In the genomic region with DNA sequence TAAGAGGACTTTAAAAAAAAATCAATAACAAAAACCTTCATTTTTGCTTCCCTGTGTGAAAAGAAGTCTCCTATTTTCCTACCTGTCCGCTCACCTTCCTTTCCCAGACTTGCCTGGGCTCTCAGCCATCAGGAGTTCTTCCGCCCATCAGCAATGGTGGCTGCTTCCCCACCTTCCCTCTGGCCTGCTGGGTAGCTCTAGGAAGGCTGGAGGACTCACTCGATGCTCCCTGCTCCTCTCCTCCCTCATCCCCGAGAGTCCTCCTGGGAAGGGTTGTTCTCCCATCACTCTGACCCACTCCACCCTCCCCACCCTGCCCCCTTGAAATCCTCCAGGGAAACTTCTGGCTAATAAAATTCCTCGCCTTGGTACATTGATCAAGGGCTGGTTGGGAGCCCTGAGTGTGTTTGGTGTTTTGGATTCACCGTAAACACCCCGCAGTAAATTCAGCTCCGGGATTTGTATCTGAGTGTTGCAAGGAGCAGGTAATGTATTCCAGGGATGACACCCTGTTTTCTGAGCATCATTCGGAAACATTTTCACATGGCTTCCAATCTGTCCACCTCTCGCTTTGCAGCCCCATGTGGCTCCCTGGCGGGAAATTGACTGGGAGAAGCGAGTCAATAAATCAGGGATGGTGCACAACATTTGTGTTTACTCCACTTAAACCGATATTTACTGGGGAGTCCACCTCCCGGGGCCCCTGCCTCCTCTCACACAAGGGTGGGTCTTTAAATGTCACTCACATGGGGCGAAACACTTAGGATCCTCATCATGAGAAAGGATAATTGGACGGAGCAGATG, we compare ENCODE assay signal across 16 cellular contexts.
DNase-seq lines count a peak whose midpoint lies in the region; ATAC-seq and TF ChIP-seq lines count a peak whose summit lies in the region.
"Had no signal": no experiment of that assay in that cellular context is flagged by ENCODE, and none has a peak within 500 bp of the region (broad histone marks: within the 10 kb centered on the region; RNA-seq: fewer than 3 reads in every experiment).

No MANE protein-coding gene starts in this region.

- no peaks in the 10 kb centered on the region; the same call in 1 of the 2 replicates for H3K27me3 Mint-ChIP-seq in WTC11 (ENCODE audit: low read depth)

- CTCF ChIA-PET in WTC11 (lab: Charles Lee): interaction anchor here (1.6 to 1.9 kb wide), 2 partner anchors 26 to 85 kb away, joined by 4 to 5 read pairs; no protein-coding TSS in a partner anchor

- H3K4me1 ChIP-seq in breast epithelium: no peaks in the 10 kb centered on the region
- H3K4me1 ChIP-seq: BLaER1 treated with 17β-estradiol and CSF1 and Interleukin-3, amounts not matched to agents 10 nM and 100 nM had no signal

- H3K9me3 Mint-ChIP-seq in WTC11: peaks cover 26% of the 10 kb centered on the region

- no peaks in the 10 kb centered on the region for H3K36me3 ChIP-seq in breast epithelium
- H3K36me3 ChIP-seq: BLaER1 treated with 17β-estradiol and CSF1 and Interleukin-3, amounts not matched to agents 10 nM and 100 nM had no signal

- POLR2A ChIA-PET in WTC11 (lab: Charles Lee): no interaction called here

- H3K4me3 ChIP-seq in LNCaP clone FGC (ENCODE audit: low read depth, low read length): peak overlapping the region; percentile 19; the same call in 1 of the 2 replicates
- H3K4me3 ChIP-seq in breast epithelium: no peak overlapping the region
- H3K4me3 ChIP-seq: BLaER1 treated with 17β-estradiol and CSF1 and Interleukin-3, amounts not matched to agents 10 nM and 100 nM; GM23248 had no signal

- H3K9me3 ChIP-seq in breast epithelium: peaks cover 0 to 4% of the 10 kb centered on the region in 2 donors

- no peak overlapping the region for H3K4me3 Mint-ChIP-seq in WTC11
- H3K4me3 Mint-ChIP-seq: HFFc6 had no signal

- no peak for ATAC-seq in WTC11

- no peak for TF ChIP-seq POLR2A in breast epithelium (IDR thresholded peaks at IDR 0.05)

- peaks cover 0 to under 1% of the 10 kb centered on the region in 2 donors for H3K27me3 ChIP-seq in breast epithelium
- H3K27me3 ChIP-seq: BLaER1 treated with 17β-estradiol and CSF1 and Interleukin-3, amounts not matched to agents 10 nM and 100 nM had no signal

- DNase-seq in DMS53 (lab: John Stamatoyannopoulos, UW) (peak; percentile 22), DMS53 treated with DMSO at 0.1 percent for 48 hours (lab: John Stamatoyannopoulos, UW; ENCODE audit: unreplicated experiment) (no peak), LNCaP clone FGC (ENCODE audit: low read depth) (no peak), WTC11 (ENCODE audit: low spot score) (no peak), retina (peak; percentile 64), COR-L47 (lab: John Stamatoyannopoulos, UW) (no peak), breast epithelium (ENCODE audit: low spot score in 2 of 2) (no peak), NCI-H1436 (lab: John Stamatoyannopoulos, UW) (no peak)
- DNase-seq: 8988T, DMS153, GM23248, HFFc6, Kasumi-1, NCI-H2081, NCI-H82 had no signal

- TF ChIP-seq CTCF in LNCaP clone FGC (IDR thresholded peaks at IDR 0.05; ENCODE audit: control insufficient read depth, extremely low read depth, insufficient read depth) (no peak), WTC11 (IDR thresholded peaks at IDR 0.05) (no peak), breast epithelium (IDR thresholded peaks at IDR 0.05) (no peak)

- H3K27ac Mint-ChIP-seq in WTC11: no peak overlapping the region
- H3K27ac Mint-ChIP-seq: HFFc6 had no signal

- H3K36me3 Mint-ChIP-seq in WTC11: peaks cover 13% of the 10 kb centered on the region

- no peak overlapping the region for H3K27ac ChIP-seq in breast epithelium
- H3K27ac ChIP-seq: BLaER1 treated with 17β-estradiol and CSF1 and Interleukin-3, amounts not matched to agents 10 nM and 100 nM; GM23248 had no signal

- H3K4me1 Mint-ChIP-seq in WTC11: peaks cover 18% of the 10 kb centered on the region

- intact Hi-C loops in breast epithelium (cut with DNase I; ENCODE audit: low total_unique reads): no loop called here

TF ChIP-seq in WTC11, 78 proteins besides CTCF, POLR2A, EP300 and RAD21:
- TF ChIP-seq ARID4B (CRISPR knock-in tag; IDR thresholded peaks at IDR 0.05; ENCODE audit: borderline replicate concordance) (no peak), ZNF263 (CRISPR knock-in tag; IDR thresholded peaks at IDR 0.05; ENCODE audit: low read depth) (peak; percentile 87)

Comparison
In these comparisons a context has a peak if more than half of its experiments do, and no peak if none do; other contexts are left out.
1. DNase-seq: peak in DMS53 (single experiment) and retina (single experiment); none in DMS53 treated with DMSO at 0.1 percent for 48 hours (single experiment), LNCaP clone FGC (single experiment), WTC11 (single experiment), COR-L47 (single experiment), breast epithelium (0 of 2) and NCI-H1436 (single experiment).